In genomic region chr4:54439831-54440243, GRCh38 we compare ENCODE assay signal across 9 cellular contexts.
DNase-seq lines count a peak whose midpoint lies in the region; ATAC-seq and TF ChIP-seq lines count a peak whose summit lies in the region.
"Had no signal": no experiment of that assay in that cellular context is flagged by ENCODE, and none has a peak within 500 bp of the region (broad histone marks: within the 10 kb centered on the region; RNA-seq: fewer than 3 reads in every experiment).

No MANE protein-coding gene starts in this region.

- no peak overlapping the region for H2AFZ ChIP-seq in PC-9

- no TSS peak for BruUV-seq in PC-9 (replicated peaks; lab: Mats Ljungman, UMichigan)

- POLR2A ChIA-PET in PC-9 (lab: Charles Lee; ENCODE audit: unreplicated experiment): no interaction called here

- peak; percentile 67 for DNase-seq in globus pallidus (ENCODE audit: low spot score)
- peak; percentile 18 for DNase-seq in skeletal muscle cell (ENCODE audit: low read depth)
- no peak for DNase-seq in PC-9
- DNase-seq in effector CD4-positive, alpha-beta T cell: no peak
- DNase-seq: activated naive CD8-positive, alpha-beta T cell treated with anti-CD3 and anti-CD28 coated beads, Interleukin-2, amount 10 ng/mL, durations not matched to agents 7 days and 5 days had no signal

- no peak overlapping the region for H3K4me2 ChIP-seq in PC-9

- TF ChIP-seq CTCF in PC-9 (conservative IDR thresholded peaks at IDR 0.05): no peak

- H3K36me3 ChIP-seq in PC-9 (ENCODE audit: low read depth): no peaks in the 10 kb centered on the region

- ATAC-seq in HG02884 (IDR thresholded peaks at IDR 0.05; ENCODE audit: unreplicated experiment) (peak; percentile 60), SK-N-SH treated with all-trans-retinoic acid at 6 μM for 48 hours (peak; percentile 89), HG03097 (IDR thresholded peaks at IDR 0.05; ENCODE audit: low FRiP score, unreplicated experiment) (no peak)
- no peak for ATAC-seq in activated CD4-positive, CD25-positive, alpha-beta regulatory T cell treated with anti-CD3 and anti-CD28 coated beads, Interleukin-2, amount 50 U/mL, for 24 hours

- H3F3A ChIP-seq in PC-9 (ENCODE audit: insufficient read depth, low read depth): no peaks in the 10 kb centered on the region

- no peaks in the 10 kb centered on the region for H3K9me3 ChIP-seq in PC-9 (ENCODE audit: insufficient read depth, low read depth)

- no peaks in the 10 kb centered on the region for H3K79me2 ChIP-seq in PC-9 (ENCODE audit: low read depth)

- H4K20me1 ChIP-seq in PC-9 (ENCODE audit: insufficient read depth): no peaks in the 10 kb centered on the region

- H3K9me2 ChIP-seq in PC-9 (ENCODE audit: insufficient read depth): no peaks in the 10 kb centered on the region

- CTCF ChIA-PET in PC-9 (lab: Charles Lee): no interaction called here

- intact Hi-C loops in PC-9 (cut with micrococcal nuclease; ENCODE audit: unreplicated experiment): loop anchor here (2.0 kb wide), 1 partner anchor 117 kb away; no protein-coding TSS in a partner anchor

- H3K4me1 ChIP-seq in PC-9 (replicated peaks; ENCODE audit: insufficient read depth): no peaks in the 10 kb centered on the region

- no peaks in the 10 kb centered on the region for H3K27me3 ChIP-seq in PC-9 (ENCODE audit: insufficient read depth, low read depth)

- no peak overlapping the region for H3K4me3 ChIP-seq in skeletal muscle cell (ENCODE audit: low read depth, low read length)
- no peak overlapping the region for H3K4me3 ChIP-seq in PC-9

- no peak overlapping the region for H3K27ac ChIP-seq in PC-9

TF ChIP-seq in SK-N-SH treated with all-trans-retinoic acid at 6 μM for 48 hours, 23 proteins besides CTCF, POLR2A, EP300 and RAD21:
- TF ChIP-seq OSR1 (CRISPR knock-in tag; IDR thresholded peaks at IDR 0.05): no peak
- TF ChIP-seq ARNTL (CRISPR knock-in tag; IDR thresholded peaks at IDR 0.05; ENCODE audit: borderline replicate concordance, low read depth): no peak
- TF ChIP-seq ISL1 (CRISPR knock-in tag; IDR thresholded peaks at IDR 0.05): no peak
- TF ChIP-seq, protein P1, sequence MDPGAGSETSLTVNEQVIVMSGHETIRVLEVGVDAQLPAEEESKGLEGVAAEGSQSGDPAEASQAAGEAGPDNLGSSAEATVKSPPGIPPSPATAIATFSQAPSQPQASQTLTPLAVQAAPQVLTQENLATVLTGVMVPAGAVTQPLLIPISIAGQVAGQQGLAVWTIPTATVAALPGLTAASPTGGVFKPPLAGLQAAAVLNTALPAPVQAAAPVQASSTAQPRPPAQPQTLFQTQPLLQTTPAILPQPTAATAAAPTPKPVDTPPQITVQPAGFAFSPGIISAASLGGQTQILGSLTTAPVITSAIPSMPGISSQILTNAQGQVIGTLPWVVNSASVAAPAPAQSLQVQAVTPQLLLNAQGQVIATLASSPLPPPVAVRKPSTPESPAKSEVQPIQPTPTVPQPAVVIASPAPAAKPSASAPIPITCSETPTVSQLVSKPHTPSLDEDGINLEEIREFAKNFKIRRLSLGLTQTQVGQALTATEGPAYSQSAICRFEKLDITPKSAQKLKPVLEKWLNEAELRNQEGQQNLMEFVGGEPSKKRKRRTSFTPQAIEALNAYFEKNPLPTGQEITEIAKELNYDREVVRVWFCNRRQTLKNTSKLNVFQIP (CRISPR knock-in tag; IDR thresholded peaks at IDR 0.05; ENCODE audit: borderline replicate concordance, low read depth): no peak
- no peak for TF ChIP-seq ZNF70 (CRISPR knock-in tag; IDR thresholded peaks at IDR 0.05)
- no peak for TF ChIP-seq GLIS3 (CRISPR knock-in tag; IDR thresholded peaks at IDR 0.05)
- TF ChIP-seq ZC3H10 (CRISPR knock-in tag; IDR thresholded peaks at IDR 0.05): no peak
- TF ChIP-seq ESRRG (CRISPR knock-in tag; IDR thresholded peaks at IDR 0.05): no peak
- TF ChIP-seq, protein P2, sequence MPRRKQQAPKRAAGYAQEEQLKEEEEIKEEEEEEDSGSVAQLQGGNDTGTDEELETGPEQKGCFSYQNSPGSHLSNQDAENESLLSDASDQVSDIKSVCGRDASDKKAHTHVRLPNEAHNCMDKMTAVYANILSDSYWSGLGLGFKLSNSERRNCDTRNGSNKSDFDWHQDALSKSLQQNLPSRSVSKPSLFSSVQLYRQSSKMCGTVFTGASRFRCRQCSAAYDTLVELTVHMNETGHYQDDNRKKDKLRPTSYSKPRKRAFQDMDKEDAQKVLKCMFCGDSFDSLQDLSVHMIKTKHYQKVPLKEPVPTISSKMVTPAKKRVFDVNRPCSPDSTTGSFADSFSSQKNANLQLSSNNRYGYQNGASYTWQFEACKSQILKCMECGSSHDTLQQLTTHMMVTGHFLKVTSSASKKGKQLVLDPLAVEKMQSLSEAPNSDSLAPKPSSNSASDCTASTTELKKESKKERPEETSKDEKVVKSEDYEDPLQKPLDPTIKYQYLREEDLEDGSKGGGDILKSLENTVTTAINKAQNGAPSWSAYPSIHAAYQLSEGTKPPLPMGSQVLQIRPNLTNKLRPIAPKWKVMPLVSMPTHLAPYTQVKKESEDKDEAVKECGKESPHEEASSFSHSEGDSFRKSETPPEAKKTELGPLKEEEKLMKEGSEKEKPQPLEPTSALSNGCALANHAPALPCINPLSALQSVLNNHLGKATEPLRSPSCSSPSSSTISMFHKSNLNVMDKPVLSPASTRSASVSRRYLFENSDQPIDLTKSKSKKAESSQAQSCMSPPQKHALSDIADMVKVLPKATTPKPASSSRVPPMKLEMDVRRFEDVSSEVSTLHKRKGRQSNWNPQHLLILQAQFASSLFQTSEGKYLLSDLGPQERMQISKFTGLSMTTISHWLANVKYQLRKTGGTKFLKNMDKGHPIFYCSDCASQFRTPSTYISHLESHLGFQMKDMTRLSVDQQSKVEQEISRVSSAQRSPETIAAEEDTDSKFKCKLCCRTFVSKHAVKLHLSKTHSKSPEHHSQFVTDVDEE (CRISPR knock-in tag; IDR thresholded peaks at IDR 0.05): no peak
- no peak for TF ChIP-seq TOX (CRISPR knock-in tag; IDR thresholded peaks at IDR 0.05; ENCODE audit: borderline replicate concordance)
- TF ChIP-seq ZNF8 (CRISPR knock-in tag; IDR thresholded peaks at IDR 0.05): no peak
- TF ChIP-seq, protein P3, sequence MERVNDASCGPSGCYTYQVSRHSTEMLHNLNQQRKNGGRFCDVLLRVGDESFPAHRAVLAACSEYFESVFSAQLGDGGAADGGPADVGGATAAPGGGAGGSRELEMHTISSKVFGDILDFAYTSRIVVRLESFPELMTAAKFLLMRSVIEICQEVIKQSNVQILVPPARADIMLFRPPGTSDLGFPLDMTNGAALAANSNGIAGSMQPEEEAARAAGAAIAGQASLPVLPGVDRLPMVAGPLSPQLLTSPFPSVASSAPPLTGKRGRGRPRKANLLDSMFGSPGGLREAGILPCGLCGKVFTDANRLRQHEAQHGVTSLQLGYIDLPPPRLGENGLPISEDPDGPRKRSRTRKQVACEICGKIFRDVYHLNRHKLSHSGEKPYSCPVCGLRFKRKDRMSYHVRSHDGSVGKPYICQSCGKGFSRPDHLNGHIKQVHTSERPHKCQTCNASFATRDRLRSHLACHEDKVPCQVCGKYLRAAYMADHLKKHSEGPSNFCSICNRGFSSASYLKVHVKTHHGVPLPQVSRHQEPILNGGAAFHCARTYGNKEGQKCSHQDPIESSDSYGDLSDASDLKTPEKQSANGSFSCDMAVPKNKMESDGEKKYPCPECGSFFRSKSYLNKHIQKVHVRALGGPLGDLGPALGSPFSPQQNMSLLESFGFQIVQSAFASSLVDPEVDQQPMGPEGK (CRISPR knock-in tag; IDR thresholded peaks at IDR 0.05; ENCODE audit: borderline replicate concordance): no peak
- no peak for TF ChIP-seq BACH2 (CRISPR knock-in tag; IDR thresholded peaks at IDR 0.05; ENCODE audit: borderline replicate concordance)
- no peak for TF ChIP-seq PPARA (CRISPR knock-in tag; IDR thresholded peaks at IDR 0.05; ENCODE audit: borderline replicate concordance)
- no peak for TF ChIP-seq ZNF565 (CRISPR knock-in tag; conservative IDR thresholded peaks at IDR 0.05; ENCODE audit: low read depth)
- no peak for TF ChIP-seq CSRNP3 (CRISPR knock-in tag; IDR thresholded peaks at IDR 0.05)
- no peak for TF ChIP-seq RARB (CRISPR knock-in tag; IDR thresholded peaks at IDR 0.05)
- TF ChIP-seq ZFP3 (CRISPR knock-in tag; IDR thresholded peaks at IDR 0.05): no peak
- TF ChIP-seq CSDC2 (CRISPR knock-in tag; IDR thresholded peaks at IDR 0.05): no peak
- no peak for TF ChIP-seq TCF4 (CRISPR knock-in tag; IDR thresholded peaks at IDR 0.05; ENCODE audit: borderline replicate concordance)
TF ChIP-seq in SK-N-SH treated with all-trans-retinoic acid at 6 μM for 48 hours: peak in this region for 0.

Comparison
In these comparisons a context has a peak if more than half of its experiments do, and no peak if none do; other contexts are left out.
1. ATAC-seq: peak in HG02884 (single experiment) and SK-N-SH treated with all-trans-retinoic acid at 6 μM for 48 hours (single experiment); none in HG03097 (single experiment) and activated CD4-positive, CD25-positive, alpha-beta regulatory T cell treated with anti-CD3 and anti-CD28 coated beads, Interleukin-2, amount 50 U/mL, for 24 hours (0 of 2).
2. DNase-seq: peak in globus pallidus (single experiment) and skeletal muscle cell (single experiment); none in PC-9 (0 of 2) and effector CD4-positive, alpha-beta T cell (single experiment).